In genomic region chr10:43218206-43218950, GRCh38 we compare ENCODE assay signal across 11 cellular contexts. TPM values are rescaled to one million over a fixed set of nuclear protein-coding genes. Genes with fewer than 3 reads are reported as not detected.
A peak's percentile ranks its signal among the peaks of the same experiment; 100 is the strongest.
DNase-seq lines count a peak whose midpoint lies in the region; ATAC-seq and TF ChIP-seq lines count a peak whose summit lies in the region.
"Had no signal": no experiment of that assay in that cellular context is flagged by ENCODE, and none has a peak within 500 bp of the region (broad histone marks: within the 10 kb centered on the region; RNA-seq: fewer than 3 reads in every experiment).

No MANE protein-coding gene starts in this region.

- no peaks in the 10 kb centered on the region for H3K36me3 ChIP-seq in endodermal cell (ENCODE audit: control insufficient read depth, insufficient read depth, low read length)

- no peaks in the 10 kb centered on the region for H3K27me3 ChIP-seq in endodermal cell (ENCODE audit: control insufficient read depth, insufficient read depth, low read length, poor library complexity, severe bottlenecking)

- WGBS in endodermal cell (ENCODE audit: insufficient coverage in 1 of 2, insufficient read length in 1 of 2), 2 experiments, result 89 to 90% methylated on average over 14 to 18 of the region's 18 CpGs

- H3K4me1 Mint-ChIP-seq in endodermal cell, result peaks cover 3% of the 10 kb centered on the region
- H3K4me1 Mint-ChIP-seq in neural crest cell, result peaks cover 11% of the 10 kb centered on the region

- no peak overlapping the region for H3K9ac ChIP-seq in endodermal cell (ENCODE audit: extremely low read depth, low read length, poor library complexity, severe bottlenecking)

- DNase-seq in AG08395 (ENCODE audit: low spot score) (peak; percentile 55), M059J (ENCODE audit: low read depth) (peak; percentile 64), endodermal cell (no peak), neural crest cell (ENCODE audit: low read depth, low spot score) (no peak), SHP77 treated with DMSO at 0.1 percent for 48 hours (lab: John Stamatoyannopoulos, UW) (no peak)
- DNase-seq: activated CD4-positive, CD25-positive, alpha-beta regulatory T cell treated with anti-CD3 and anti-CD28 coated beads, Interleukin-2, amount 50 U/mL, for 72 hours; activated T-cell treated with anti-CD3 and anti-CD28 coated beads for 4 hours had no signal

- no peaks in the 10 kb centered on the region for H3K4me1 ChIP-seq in endodermal cell (ENCODE audit: control insufficient read depth, insufficient read depth, low read length)

- no peak for TF ChIP-seq CTCF in endodermal cell (conservative IDR thresholded peaks at IDR 0.05)
- no peak for TF ChIP-seq CTCF in neural crest cell (conservative IDR thresholded peaks at IDR 0.05)

- no peak overlapping the region for H3K4me3 ChIP-seq in endodermal cell (ENCODE audit: low read length)

- H3K9me3 Mint-ChIP-seq in endodermal cell (no peaks in the 10 kb centered on the region), neural crest cell (no peaks in the 10 kb centered on the region)

- H3K27ac ChIP-seq in endodermal cell (ENCODE audit: low read depth, low read length), result peak overlapping the region; percentile 79
- H3K27ac ChIP-seq: HL-60 had no signal

- H3K27me3 Mint-ChIP-seq in endodermal cell (ENCODE audit: insufficient read depth) (peaks cover 1% of the 10 kb centered on the region), neural crest cell (ENCODE audit: low read depth) (peaks cover 9% of the 10 kb centered on the region)

- no peaks in the 10 kb centered on the region for H3K9me3 ChIP-seq in endodermal cell (ENCODE audit: control insufficient read depth, low read length)

- H3K4me3 Mint-ChIP-seq in endodermal cell, result no peak overlapping the region
- H3K4me3 Mint-ChIP-seq in neural crest cell, result no peak overlapping the region

- no peak overlapping the region for H3K27ac Mint-ChIP-seq in endodermal cell
- H3K27ac Mint-ChIP-seq in neural crest cell (ENCODE audit: unreplicated experiment), result peak overlapping the region; percentile 81

- no peak for ATAC-seq in HG03196 (IDR thresholded peaks at IDR 0.05; ENCODE audit: unreplicated experiment)
- ATAC-seq in HG03135 (IDR thresholded peaks at IDR 0.05; ENCODE audit: unreplicated experiment), result no peak
- ATAC-seq in GM21786 (IDR thresholded peaks at IDR 0.05; ENCODE audit: unreplicated experiment), result no peak

- no peaks in the 10 kb centered on the region for H3K36me3 Mint-ChIP-seq in endodermal cell (ENCODE audit: low read depth)
- no peaks in the 10 kb centered on the region for H3K36me3 Mint-ChIP-seq in neural crest cell (ENCODE audit: low read depth)

RNA-seq across cellular contexts. Expression of gene RASGEF1A, which starts 48.5 kb away (rescaled TPM):
- not detected in 2 replicates for total RNA-seq in M059J (2014; rRNA removed; shearing (Covaris generic))
- 10 to 100 TPM in 1 of 2 donors, 1 to 10 TPM in 1; 8.1 to 13.4 TPM for total RNA-seq in endodermal cell
- 5.3 TPM for polyA plus RNA-seq in endodermal cell (2013, experiment 1 of 2)
- polyA plus RNA-seq in endodermal cell (2013, experiment 2 of 2), result 4.2 TPM
- 1.0 and 1.3 TPM in 2 replicates for total RNA-seq in neural crest cell

Comparison
In these comparisons a context has a peak if more than half of its experiments do, and no peak if none do; other contexts are left out.
1. DNase-seq: peak in AG08395 (single experiment) and M059J (single experiment); none in endodermal cell (single experiment), neural crest cell (single experiment) and SHP77 treated with DMSO at 0.1 percent for 48 hours (single experiment).